ENCODE assay signal across 22 cellular contexts in genomic region chr3:146052791-146053310, GRCh38.
DNase-seq lines count a peak whose midpoint lies in the region; ATAC-seq, FAIRE-seq and TF ChIP-seq lines count a peak whose summit lies in the region.
"Had no signal": no experiment of that assay in that cellular context is flagged by ENCODE, and none has a peak within 500 bp of the region (broad histone marks: within the 10 kb centered on the region; RNA-seq: fewer than 3 reads in every experiment).

No MANE protein-coding gene starts in this region.

- intact Hi-C loops in IMR-90 (cut with micrococcal nuclease) (loop anchor here (5.0 kb wide), 1 partner anchor 161 kb away; no protein-coding TSS in a partner anchor), K562 (cut with micrococcal nuclease) (no loop called here), PC-9 (cut with micrococcal nuclease; ENCODE audit: unreplicated experiment) (no loop called here)
- intact Hi-C loops in activated CD4-positive, alpha-beta memory T cell treated with anti-CD3 and anti-CD28 coated beads for 36 hours (cut with micrococcal nuclease) = no loop called here

- H3K27ac Mint-ChIP-seq in activated CD4-positive, alpha-beta memory T cell treated with anti-CD3 and anti-CD28 coated beads for 36 hours = no peak overlapping the region
- H3K27ac Mint-ChIP-seq: CD8-positive, alpha-beta memory T cell; IgD-negative memory B cell had no signal

- no peaks in the 10 kb centered on the region for H3F3A ChIP-seq in PC-9 (ENCODE audit: insufficient read depth, low read depth)

- H3K18ac ChIP-seq in IMR-90 (ENCODE audit: low read depth, low read length) (no peak overlapping the region), mesendoderm (ENCODE audit: low read length) (no peak overlapping the region)

- H2BK120ac ChIP-seq in IMR-90 (ENCODE audit: low read depth, low read length) = no peak overlapping the region
- H2BK120ac ChIP-seq in mesendoderm (ENCODE audit: low read depth, low read length) = no peak overlapping the region

- H3K23ac ChIP-seq in IMR-90 (ENCODE audit: low read depth, low read length) (no peak overlapping the region), mesendoderm (ENCODE audit: low read length) (no peak overlapping the region)

- peaks cover 6% of the 10 kb centered on the region; the same call in 1 of the 2 replicates for H3K9me2 ChIP-seq in PC-9 (ENCODE audit: insufficient read depth)

- H4K5ac ChIP-seq in IMR-90 (ENCODE audit: low read depth, low read length) (no peak overlapping the region), mesendoderm (ENCODE audit: low read length) (no peak overlapping the region)

- no peak overlapping the region for H3K14ac ChIP-seq in IMR-90 (replicated peaks; ENCODE audit: low read depth, low read length)

- H3K27me3 Mint-ChIP-seq in activated CD4-positive, alpha-beta memory T cell treated with anti-CD3 and anti-CD28 coated beads for 36 hours = peaks cover 3% of the 10 kb centered on the region
- H3K27me3 Mint-ChIP-seq: CD8-positive, alpha-beta memory T cell; IgD-negative memory B cell had no signal

- no peak for TF ChIP-seq RAD21 in IMR-90 (IDR thresholded peaks at IDR 0.05; ENCODE audit: low read length)
- TF ChIP-seq RAD21 in K562 (CRISPR knock-in tag; conservative IDR thresholded peaks at IDR 0.05 in 1 of 2, IDR thresholded peaks at IDR 0.05 in 1 of 2) = no peak

- H3K9ac ChIP-seq in IMR-90 (ENCODE audit: low read depth, low read length) (no peak overlapping the region), K562 (ENCODE audit: insufficient read depth in 1 of 2, low read depth in 2 of 2, low read length in 2 of 2) (no peak overlapping the region), mesendoderm (ENCODE audit: low read length) (no peak overlapping the region)
- H3K9ac ChIP-seq: BLaER1 treated with 17β-estradiol and CSF1 and Interleukin-3, amounts not matched to agents 10 nM and 100 nM had no signal

- CTCF ChIA-PET in IMR-90 (lab: Yijun Ruan, JAX) = interaction anchor here (0.6 kb wide), 1 partner anchor 13 kb away, joined by 3 read pairs; no protein-coding TSS in a partner anchor
- CTCF ChIA-PET in K562 (lab: Yijun Ruan, JAX; ENCODE audit: low intra/inter-chr PET ratio) = no interaction called here
- CTCF ChIA-PET in PC-9 (lab: Charles Lee) = no interaction called here
- CTCF ChIA-PET in activated CD4-positive, alpha-beta memory T cell treated with anti-CD3 and anti-CD28 coated beads for 36 hours (lab: Charles Lee) = no interaction called here

- H3K9me3 Mint-ChIP-seq in activated CD4-positive, alpha-beta memory T cell treated with anti-CD3 and anti-CD28 coated beads for 36 hours = no peaks in the 10 kb centered on the region
- H3K9me3 Mint-ChIP-seq: IgD-negative memory B cell had no signal

- H3K56ac ChIP-seq in IMR-90 (ENCODE audit: extremely low read depth, insufficient read depth, low read length) (no peak overlapping the region), mesendoderm (ENCODE audit: low read length) (no peak overlapping the region)

- no peak overlapping the region for H3K4me3 Mint-ChIP-seq in activated CD4-positive, alpha-beta memory T cell treated with anti-CD3 and anti-CD28 coated beads for 36 hours
- H3K4me3 Mint-ChIP-seq: CD8-positive, alpha-beta memory T cell; IgD-negative memory B cell had no signal

- ATAC-seq in IMR-90 (ENCODE audit: low read depth) = no peak
- no peak for ATAC-seq in K562
- ATAC-seq in GM21526 (IDR thresholded peaks at IDR 0.05; ENCODE audit: low FRiP score, unreplicated experiment) = no peak
- ATAC-seq: GM12878, Panc1 had no signal

- no peak overlapping the region for H2AFZ ChIP-seq in IMR-90 (replicated peaks; ENCODE audit: low read length, poor library complexity)
- H2AFZ ChIP-seq in K562 (ENCODE audit: low read depth, low read length) = no peak overlapping the region
- no peak overlapping the region for H2AFZ ChIP-seq in PC-9

- H3K79me1 ChIP-seq in IMR-90 (ENCODE audit: low read depth in 1 of 2, low read length in 2 of 2) = no peaks in the 10 kb centered on the region
- no peaks in the 10 kb centered on the region for H3K79me1 ChIP-seq in mesendoderm (ENCODE audit: low read length)

- H3K79me2 ChIP-seq in K562 (ENCODE audit: control insufficient read depth, insufficient read depth, low read length) (no peaks in the 10 kb centered on the region), mesendoderm (ENCODE audit: control insufficient read depth, insufficient read depth, low read length) (no peaks in the 10 kb centered on the region), PC-9 (ENCODE audit: low read depth) (no peaks in the 10 kb centered on the region)

- H3K36me3 Mint-ChIP-seq in activated CD4-positive, alpha-beta memory T cell treated with anti-CD3 and anti-CD28 coated beads for 36 hours = no peaks in the 10 kb centered on the region
- H3K36me3 Mint-ChIP-seq: CD8-positive, alpha-beta memory T cell; IgD-negative memory B cell had no signal

- TF ChIP-seq CTCF in IMR-90 (conservative IDR thresholded peaks at IDR 0.05; ENCODE audit: low read depth, low read length) = no peak
- no peak for TF ChIP-seq CTCF in K562 (IDR thresholded peaks at IDR 0.05 in 2 of 3, conservative IDR thresholded peaks at IDR 0.05 in 1 of 3; ENCODE audit: insufficient read depth in 2 of 3, low read depth in 1 of 3, low read length in 3 of 3)
- TF ChIP-seq CTCF in PC-9 (conservative IDR thresholded peaks at IDR 0.05) = no peak

- H3K4ac ChIP-seq in IMR-90 (ENCODE audit: low read depth, low read length) (no peak overlapping the region), mesendoderm (ENCODE audit: low read depth, low read length) (no peak overlapping the region)

- FAIRE-seq in K562 (lab: Jason Lieb, UNC) = no peak
- FAIRE-seq: A204.1, D721Med, G401.6, GM12878, H1 had no signal

- no peaks in the 10 kb centered on the region for H4K20me1 ChIP-seq in IMR-90 (ENCODE audit: insufficient read depth, low read length)
- no peaks in the 10 kb centered on the region for H4K20me1 ChIP-seq in K562 (replicated peaks; ENCODE audit: control insufficient read depth, insufficient read depth, low read length)
- H4K20me1 ChIP-seq in PC-9 (ENCODE audit: insufficient read depth) = no peaks in the 10 kb centered on the region
- H4K20me1 ChIP-seq: BLaER1 treated with 17β-estradiol and CSF1 and Interleukin-3, amounts not matched to agents 10 nM and 100 nM had no signal

- no CpG with 5 or more reads among the region's 6 CpGs for WGBS in IMR-90 (ENCODE audit: extremely low coverage in 2 of 2, insufficient read length in 1 of 2), 2 experiments
- 4% methylated on average over 4 of the region's 6 CpGs for WGBS in K562 (ENCODE audit: insufficient coverage, low coverage, missing lambda C conversion rate)
- no CpG with 5 or more reads among the region's 6 CpGs for WGBS in mesendoderm (ENCODE audit: extremely low coverage, insufficient coverage, low lambda C conversion rate)

- in situ Hi-C loops in IMR-90 (cut with MboI; ENCODE audit: low sequenced_read_pairs) = no loop called here
- in situ Hi-C loops in K562 (cut with MboI) = loop anchor here (25.0 kb wide), 1 partner anchor 534 kb away; no protein-coding TSS in a partner anchor

- no peak overlapping the region for H2BK20ac ChIP-seq in IMR-90 (ENCODE audit: low read depth, low read length)

- H3K4me1 Mint-ChIP-seq in activated CD4-positive, alpha-beta memory T cell treated with anti-CD3 and anti-CD28 coated beads for 36 hours (ENCODE audit: low read depth) = no peaks in the 10 kb centered on the region
- H3K4me1 Mint-ChIP-seq: CD8-positive, alpha-beta memory T cell; IgD-negative memory B cell had no signal

- BruUV-seq in IMR-90 (replicated peaks; lab: Mats Ljungman, UMichigan) = no TSS peak
- no TSS peak for BruUV-seq in K562 (replicated peaks; lab: Mats Ljungman, UMichigan)
- BruUV-seq in PC-9 (replicated peaks; lab: Mats Ljungman, UMichigan) = no TSS peak

- H2BK5ac ChIP-seq in IMR-90 (ENCODE audit: low read depth, low read length, poor library complexity, severe bottlenecking) = no peak overlapping the region
- H2BK5ac ChIP-seq in mesendoderm (ENCODE audit: low read length) = no peak overlapping the region

- H3K4me3 ChIP-seq in IMR-90 (ENCODE audit: insufficient read depth, low read depth, low read length) (no peak overlapping the region), K562 (no peak overlapping the region), mesendoderm (ENCODE audit: low read length) (no peak overlapping the region), PC-9 (no peak overlapping the region)
- H3K4me3 ChIP-seq: BLaER1 treated with 17β-estradiol and CSF1 and Interleukin-3, amounts not matched to agents 10 nM and 100 nM; GM12878 had no signal

- no peaks in the 10 kb centered on the region for H3K9me3 ChIP-seq in IMR-90 (ENCODE audit: control insufficient read depth, insufficient read depth, low read length)
- H3K9me3 ChIP-seq in K562 (replicated peaks; ENCODE audit: control insufficient read depth, insufficient read depth, low read depth, low read length) = no peaks in the 10 kb centered on the region
- no peaks in the 10 kb centered on the region; the same call in 1 of the 2 replicates for H3K9me3 ChIP-seq in PC-9 (ENCODE audit: insufficient read depth, low read depth)
- H3K9me3 ChIP-seq: BLaER1 treated with 17β-estradiol and CSF1 and Interleukin-3, amounts not matched to agents 10 nM and 100 nM had no signal

- H3K27ac ChIP-seq in IMR-90 (ENCODE audit: insufficient read depth, low read length) (no peak overlapping the region), K562 (ENCODE audit: extremely low read depth, low read depth, low read length) (no peak overlapping the region), mesendoderm (ENCODE audit: low read depth, low read length) (no peak overlapping the region), PC-9 (no peak overlapping the region)
- H3K27ac ChIP-seq: BLaER1 treated with 17β-estradiol and CSF1 and Interleukin-3, amounts not matched to agents 10 nM and 100 nM had no signal

- H2AK5ac ChIP-seq in IMR-90 (ENCODE audit: low read depth, low read length) = no peak overlapping the region
- no peak overlapping the region for H2AK5ac ChIP-seq in mesendoderm (ENCODE audit: low read length)

- no peak overlapping the region for H4K91ac ChIP-seq in IMR-90 (ENCODE audit: insufficient read depth, low read depth, low read length)

- POLR2A ChIA-PET in IMR-90 (lab: Charles Lee; ENCODE audit: unreplicated experiment) (no interaction called here), K562 (lab: Yijun Ruan, JAX) (no interaction called here), PC-9 (lab: Charles Lee; ENCODE audit: unreplicated experiment) (no interaction called here)
- POLR2A ChIA-PET in activated CD4-positive, alpha-beta memory T cell treated with anti-CD3 and anti-CD28 coated beads for 36 hours (lab: Charles Lee) = no interaction called here

- H2AK9ac ChIP-seq in IMR-90 (replicated peaks; ENCODE audit: low read depth, low read length, poor library complexity) = no peak overlapping the region

- no peaks in the 10 kb centered on the region for H3K27me3 ChIP-seq in IMR-90 (ENCODE audit: control insufficient read depth, insufficient read depth, low read length)
- H3K27me3 ChIP-seq in K562 (ENCODE audit: control insufficient read depth in 2 of 2, insufficient read depth in 2 of 2, low read length in 2 of 2) = no peaks in the 10 kb centered on the region
- no peaks in the 10 kb centered on the region for H3K27me3 ChIP-seq in mesendoderm (ENCODE audit: insufficient read depth, low read length, poor library complexity)
- H3K27me3 ChIP-seq in PC-9 (ENCODE audit: insufficient read depth, low read depth) = no peaks in the 10 kb centered on the region
- H3K27me3 ChIP-seq: BLaER1 treated with 17β-estradiol and CSF1 and Interleukin-3, amounts not matched to agents 10 nM and 100 nM had no signal

- H3K4me1 ChIP-seq in IMR-90 (ENCODE audit: control insufficient read depth, insufficient read depth, low read length) (no peaks in the 10 kb centered on the region; the same call in 1 of the 2 replicates), K562 (replicated peaks in 1 of 2; ENCODE audit: control insufficient read depth in 2 of 2, insufficient read depth in 2 of 2, low read length in 2 of 2) (no peaks in the 10 kb centered on the region), mesendoderm (ENCODE audit: control insufficient read depth, low read depth, low read length) (no peaks in the 10 kb centered on the region), PC-9 (replicated peaks; ENCODE audit: insufficient read depth) (no peaks in the 10 kb centered on the region)
- H3K4me1 ChIP-seq: BLaER1 treated with 17β-estradiol and CSF1 and Interleukin-3, amounts not matched to agents 10 nM and 100 nM had no signal

- no peak overlapping the region for H3K4me2 ChIP-seq in IMR-90 (ENCODE audit: low read depth, low read length)
- H3K4me2 ChIP-seq in K562 (ENCODE audit: insufficient read depth, low read length) = no peak overlapping the region
- H3K4me2 ChIP-seq in mesendoderm (ENCODE audit: low read length) = no peak overlapping the region
- H3K4me2 ChIP-seq in PC-9 = no peak overlapping the region
- H3K4me2 ChIP-seq: BLaER1 treated with 17β-estradiol and CSF1 and Interleukin-3, amounts not matched to agents 10 nM and 100 nM had no signal

- TF ChIP-seq POLR2A in IMR-90 (IDR thresholded peaks at IDR 0.05; ENCODE audit: low read depth, low read length) = no peak
- TF ChIP-seq POLR2A in K562 (conservative IDR thresholded peaks at IDR 0.05) = no peak

- H2BK15ac ChIP-seq in IMR-90 (ENCODE audit: low read depth, low read length) (no peak overlapping the region), mesendoderm (replicated peaks; ENCODE audit: low read depth) (no peak overlapping the region)

- no peaks in the 10 kb centered on the region for H3K9me1 ChIP-seq in IMR-90 (ENCODE audit: insufficient read depth, low read length)
- no peaks in the 10 kb centered on the region for H3K9me1 ChIP-seq in K562 (ENCODE audit: control insufficient read depth, insufficient read depth, low read length)

- H4K8ac ChIP-seq in IMR-90 (ENCODE audit: low read depth in 2 of 2, low read length in 2 of 2) = no peak overlapping the region
- H4K8ac ChIP-seq in mesendoderm (ENCODE audit: low read depth, low read length) = no peak overlapping the region

- H3K36me3 ChIP-seq in IMR-90 (ENCODE audit: control insufficient read depth, insufficient read depth, low read length) (no peaks in the 10 kb centered on the region), K562 (ENCODE audit: control insufficient read depth, insufficient read depth, low read length) (no peaks in the 10 kb centered on the region), mesendoderm (ENCODE audit: control insufficient read depth, insufficient read depth, low read length) (no peaks in the 10 kb centered on the region), PC-9 (ENCODE audit: low read depth) (no peaks in the 10 kb centered on the region)
- H3K36me3 ChIP-seq: BLaER1 treated with 17β-estradiol and CSF1 and Interleukin-3, amounts not matched to agents 10 nM and 100 nM had no signal

- no peak for TF ChIP-seq EP300 in K562 (IDR thresholded peaks at IDR 0.05; ENCODE audit: low read length)

- dilution Hi-C loops in IMR-90 (cut with HindIII; ENCODE audit: low sequenced_read_pairs, unreplicated experiment) = no loop called here

- DNase-seq in ELR (ENCODE audit: low read depth) = peak; percentile 17
- DNase-seq in IMR-90 = peak; percentile 10
- DNase-seq in K562 (ENCODE audit: extremely low read depth in 1 of 4, low spot score in 3 of 4) = no peak
- DNase-seq in mesendoderm = peak; percentile 19
- DNase-seq in PC-9 = no peak
- no peak for DNase-seq in activated CD4-positive, alpha-beta memory T cell treated with anti-CD3 and anti-CD28 coated beads for 36 hours
- DNase-seq: CD8-positive, alpha-beta memory T cell; DMS79; NCI-H1417; NCI-H2029; NCI-H2171; NCI-H446 treated with DMSO at 0.1 percent for 48 hours; NCI-H774 had no signal

Comparison
In these comparisons a context has a peak if more than half of its experiments do, and no peak if none do; other contexts are left out.
1. DNase-seq: peak in ELR (single experiment), IMR-90 (single experiment) and mesendoderm (single experiment); none in K562 (0 of 4), PC-9 (0 of 2) and activated CD4-positive, alpha-beta memory T cell treated with anti-CD3 and anti-CD28 coated beads for 36 hours (single experiment).